Comparison of ENCODE assay signal across 8 cellular contexts in genomic region chr13:91346848-91347211, GRCh38. TPM values are rescaled to one million over a fixed set of nuclear protein-coding genes. Genes with fewer than 3 reads are reported as not detected.
DNase-seq lines count a peak whose midpoint lies in the region; TF ChIP-seq lines count a peak whose summit lies in the region.

No MANE protein-coding gene starts in this region.

- POLR2A ChIA-PET in HEK293 (lab: Yijun Ruan, JAX): no interaction called here

- no peak for TF ChIP-seq CTCF in HEK293 (tag by site-specific recombination; IDR thresholded peaks at IDR 0.05)
- no peak for TF ChIP-seq CTCF in MM.1S (IDR thresholded peaks at IDR 0.05; ENCODE audit: low read length)
- no peak for TF ChIP-seq CTCF in fibroblast of the aortic adventitia (IDR thresholded peaks at IDR 0.05; ENCODE audit: insufficient read depth, low read length)
- TF ChIP-seq CTCF in ovary (IDR thresholded peaks at IDR 0.05): no peak

- H3K4me3 ChIP-seq in HEK293 (ENCODE audit: low read depth, low read length) (peak overlapping the region; percentile 40), MM.1S (ENCODE audit: low read length) (peak overlapping the region; percentile 57), fibroblast of the aortic adventitia (ENCODE audit: low read depth, low read length) (peak overlapping the region; percentile 75), ovary (peak overlapping the region; percentile 74)

- CTCF ChIA-PET in HEK293 (lab: Yijun Ruan, JAX): interaction anchor here (0.6 kb wide), 1 partner anchor 20 kb away, joined by 3 read pairs; no protein-coding TSS in a partner anchor

- peak; percentile 56 for DNase-seq in DMS53 (lab: John Stamatoyannopoulos, UW)
- no peak for DNase-seq in DMS53 treated with DMSO at 0.1 percent for 48 hours (lab: John Stamatoyannopoulos, UW; ENCODE audit: unreplicated experiment)
- DNase-seq in MM.1S: peak; percentile 65
- peak; percentile 29 for DNase-seq in activated T-cell treated with anti-CD3 and anti-CD28 coated beads for 4 hours
- DNase-seq in fibroblast of the aortic adventitia (ENCODE audit: low read depth): no peak
- DNase-seq in ovary: peak in 2 of 5 donors; percentile 8 to 14
- no peak for DNase-seq in ecto neural progenitor cell (ENCODE audit: low spot score)

- no peak for TF ChIP-seq POLR2A in ovary (IDR thresholded peaks at IDR 0.05)

- H4K20me1 ChIP-seq in MM.1S (ENCODE audit: insufficient read depth, low read length): no peaks in the 10 kb centered on the region

- H3K27ac ChIP-seq in HEK293 (ENCODE audit: extremely low read depth, low read depth, low read length) (no peak overlapping the region), MM.1S (ENCODE audit: low read length) (peak overlapping the region; percentile 76), ovary (peak overlapping the region in 1 of 2 donors; percentile 98)

- H3K79me2 ChIP-seq in MM.1S (ENCODE audit: low read length): peaks cover 29% of the 10 kb centered on the region

- H3F3A ChIP-seq in MM.1S (ENCODE audit: insufficient read depth, low read length): peaks cover 11% of the 10 kb centered on the region

- H3K27me3 ChIP-seq in MM.1S (replicated peaks; ENCODE audit: insufficient read depth, low read length) (no peaks in the 10 kb centered on the region), ovary (no peaks in the 10 kb centered on the region)

- 0 to 1% (median 1%) methylated on average over 11 of the region's 11 CpGs for whole genome bisulfite sequencing in ovary, 3 donors

- intact Hi-C loops in ovary (cut with DNase I): no loop called here

- no peak for TF ChIP-seq EP300 in ovary (IDR thresholded peaks at IDR 0.05)

- H3K4me1 ChIP-seq in HEK293 (ENCODE audit: control insufficient read depth, insufficient read depth, low read length): no peaks in the 10 kb centered on the region
- H3K4me1 ChIP-seq in MM.1S (ENCODE audit: low read length): peaks cover 13% of the 10 kb centered on the region; the same call in 1 of the 2 replicates
- H3K4me1 ChIP-seq in ovary (ENCODE audit: insufficient read depth): peaks cover 2% of the 10 kb centered on the region

- peak overlapping the region; percentile 56 for H3K9ac ChIP-seq in MM.1S (ENCODE audit: low read length)

- peak overlapping the region; percentile 75; the same call in 1 of the 2 replicates for H2AFZ ChIP-seq in MM.1S (ENCODE audit: low read length)

- H3K36me3 ChIP-seq in HEK293 (ENCODE audit: control insufficient read depth in 2 of 2, insufficient read depth in 1 of 2, low read length in 2 of 2) (peaks cover 0 to 29% of the 10 kb centered on the region in 2 experiments; a peak in 1 of 3 replicates), MM.1S (replicated peaks; ENCODE audit: insufficient read depth, low read length) (peaks cover 4% of the 10 kb centered on the region; the same call in 1 of the 2 replicates), ovary (no peaks in the 10 kb centered on the region)

- no peaks in the 10 kb centered on the region for H3K9me2 ChIP-seq in MM.1S (replicated peaks; ENCODE audit: insufficient read depth, low read length)

- H3K4me2 ChIP-seq in MM.1S (ENCODE audit: low read depth, low read length): peak overlapping the region; percentile 67

- H3K9me3 ChIP-seq in HEK293 (ENCODE audit: control insufficient read depth, insufficient read depth, low read depth, low read length) (no peaks in the 10 kb centered on the region), MM.1S (replicated peaks; ENCODE audit: insufficient read depth, low read length) (no peaks in the 10 kb centered on the region), ovary (no peaks in the 10 kb centered on the region)

TF ChIP-seq in HEK293, 187 proteins besides CTCF, POLR2A, EP300 and RAD21 (continues in another document):
- TF ChIP-seq ZFP69B (tag by site-specific recombination; IDR thresholded peaks at IDR 0.05) (no peak), ZNF335 (tag by site-specific recombination; conservative IDR thresholded peaks at IDR 0.05) (peak; percentile 54; the same call in 1 of the 2 replicates), ZNF416 (tag by site-specific recombination; IDR thresholded peaks at IDR 0.05) (no peak), GLIS2 (tag by site-specific recombination; IDR thresholded peaks at IDR 0.05) (no peak), ZNF626 (tag by site-specific recombination; IDR thresholded peaks at IDR 0.05) (no peak), ZNF501 (tag by site-specific recombination; IDR thresholded peaks at IDR 0.05) (peak; percentile 27; the same call in 1 of the 2 replicates), GLI2 (tag by site-specific recombination; IDR thresholded peaks at IDR 0.05; ENCODE audit: borderline replicate concordance, low read depth) (no peak), ZNF76 (tag by site-specific recombination; IDR thresholded peaks at IDR 0.05; ENCODE audit: borderline replicate concordance, low read depth) (no peak), ZNF2 (tag by site-specific recombination; IDR thresholded peaks at IDR 0.05) (no peak), ZNF473 (tag by site-specific recombination; IDR thresholded peaks at IDR 0.05) (no peak), PRDM1 (tag by site-specific recombination; IDR thresholded peaks at IDR 0.05) (no peak), ZNF202 (tag by site-specific recombination; IDR thresholded peaks at IDR 0.05; ENCODE audit: borderline replicate concordance) (no peak), ZNF791 (tag by site-specific recombination; IDR thresholded peaks at IDR 0.05) (no peak), ZNF701 (tag by site-specific recombination; IDR thresholded peaks at IDR 0.05) (no peak), ZFP41 (tag by site-specific recombination; IDR thresholded peaks at IDR 0.05; ENCODE audit: borderline replicate concordance) (no peak), HIC1 (tag by site-specific recombination; IDR thresholded peaks at IDR 0.05) (no peak), YY2 (tag by site-specific recombination; IDR thresholded peaks at IDR 0.05) (no peak), PRDM10 (tag by site-specific recombination; IDR thresholded peaks at IDR 0.05) (no peak), SCRT1 (tag by site-specific recombination; IDR thresholded peaks at IDR 0.05; ENCODE audit: borderline replicate concordance) (no peak)

RNA-seq across cellular contexts. Expression of gene MIR17HG, which starts 0.7 kb away (rescaled TPM):
- total RNA-seq in fibroblast of the aortic adventitia (ENCODE audit: low replicate concordance): 4.7 and 8.8 TPM in 2 replicates
- total RNA-seq in ovary: 1 to 10 TPM; 4.3 to 7.9 (median 5.3) TPM
- polyA plus RNA-seq in ovary: 1 to 10 TPM in 1 of 2 donors, under 1 TPM in 1; 0.82 to 1.1 TPM

RNA-seq across cellular contexts. Expression of gene GPC5, which starts 51.6 kb away (rescaled TPM):
- 0.18 TPM in 1 of 2 replicates, not detected in the other for total RNA-seq in fibroblast of the aortic adventitia (ENCODE audit: low replicate concordance)
- total RNA-seq in ovary: 1 to 10 TPM in 2 of 7 donors, under 1 TPM in 5; 0.10 to 1.5 (median 0.38) TPM
- under 1 TPM; 0.18 to 0.75 TPM for polyA plus RNA-seq in ovary

Comparison
In these comparisons a context has a peak if more than half of its experiments do, and no peak if none do; other contexts are left out.
1. DNase-seq: peak in DMS53 (single experiment), MM.1S (single experiment) and activated T-cell treated with anti-CD3 and anti-CD28 coated beads for 4 hours (single experiment); none in DMS53 treated with DMSO at 0.1 percent for 48 hours (single experiment), fibroblast of the aortic adventitia (single experiment) and ecto neural progenitor cell (single experiment).
2. Peak in every context shown above with its lines, with median percentiles within 50 percentile points of each other: H3K4me3 ChIP-seq.